ENCODE assay signal across 11 cellular contexts in genomic region chr2:203659650-203660049, GRCh38. TPM values are rescaled to one million over a fixed set of nuclear protein-coding genes. Genes with fewer than 3 reads are reported as not detected.
DNase-seq lines count a peak whose midpoint lies in the region; ATAC-seq, FAIRE-seq and TF ChIP-seq lines count a peak whose summit lies in the region.
"Had no signal": no experiment of that assay in that cellular context is flagged by ENCODE, and none has a peak within 500 bp of the region (broad histone marks: within the 10 kb centered on the region; RNA-seq: fewer than 3 reads in every experiment).

No MANE protein-coding gene starts in this region.

- DNase-seq in activated naive CD4-positive, alpha-beta T cell (lab: John Stamatoyannopoulos, UW), result no peak
- DNase-seq in NOMO-1 (lab: John Stamatoyannopoulos, UW; ENCODE audit: unreplicated experiment in 2 of 2), result peak; percentile 68 to 91
- DNase-seq in sciatic nerve (ENCODE audit: low spot score), result no peak
- no peak for DNase-seq in H54 (ENCODE audit: insufficient read length, low spot score)
- DNase-seq in NCI-H146 treated with DMSO at 0.1 percent for 48 hours (lab: John Stamatoyannopoulos, UW; ENCODE audit: unreplicated experiment), result no peak
- DNase-seq in HUDEP-2 (lab: John Stamatoyannopoulos, UW; ENCODE audit: unreplicated experiment in 76 of 76), result no peak
- DNase-seq: PC-3 had no signal

- H3K36me3 Mint-ChIP-seq in activated naive CD4-positive, alpha-beta T cell treated with anti-CD3 and anti-CD28 coated beads, Interleukin-2, amount 50 U/mL, for 24 hours, result peaks cover 4% of the 10 kb centered on the region

- peaks cover 4% of the 10 kb centered on the region for H3K9me3 Mint-ChIP-seq in activated naive CD4-positive, alpha-beta T cell treated with anti-CD3 and anti-CD28 coated beads, Interleukin-2, amount 50 U/mL, for 24 hours

- no peak for TF ChIP-seq POLR2A in H54 (IDR thresholded peaks at IDR 0.05; ENCODE audit: low read depth, low read length)

- ATAC-seq in HG02798 (IDR thresholded peaks at IDR 0.05; ENCODE audit: poor library complexity, unreplicated experiment), result peak; percentile 32
- peak; percentile 44 for ATAC-seq in sciatic nerve
- ATAC-seq: PC-3 had no signal

- intact Hi-C loops in sciatic nerve (cut with DNase I), result no loop called here

- H3K27me3 Mint-ChIP-seq in activated naive CD4-positive, alpha-beta T cell treated with anti-CD3 and anti-CD28 coated beads, Interleukin-2, amount 50 U/mL, for 24 hours, result no peaks in the 10 kb centered on the region

- no peak for FAIRE-seq in H54 (lab: Jason Lieb, UNC)
- FAIRE-seq: A204.1, G401.6 had no signal

- H3K4me3 Mint-ChIP-seq in activated naive CD4-positive, alpha-beta T cell treated with anti-CD3 and anti-CD28 coated beads, Interleukin-2, amount 50 U/mL, for 24 hours, result no peak overlapping the region

- H3K4me1 Mint-ChIP-seq in activated naive CD4-positive, alpha-beta T cell treated with anti-CD3 and anti-CD28 coated beads, Interleukin-2, amount 50 U/mL, for 24 hours, result peaks cover 41% of the 10 kb centered on the region

- H3K27ac Mint-ChIP-seq in activated naive CD4-positive, alpha-beta T cell treated with anti-CD3 and anti-CD28 coated beads, Interleukin-2, amount 50 U/mL, for 24 hours, result peak overlapping the region; percentile 1

RNA-seq across cellular contexts. Expression of gene CD28, which starts 46.8 kb away (rescaled TPM):
- total RNA-seq in sciatic nerve, result 3.4 TPM
- total RNA-seq: PC-3 had no signal

Comparison
In these comparisons a context has a peak if more than half of its experiments do, and no peak if none do; other contexts are left out.
1. DNase-seq: peak in NOMO-1 (2 of 2); none in activated naive CD4-positive, alpha-beta T cell (0 of 4), sciatic nerve (single experiment), H54 (single experiment), NCI-H146 treated with DMSO at 0.1 percent for 48 hours (single experiment) and HUDEP-2 (0 of 76).